ENCODE assay signal across 14 cellular contexts in genomic region chr3:64563776-64564175, GRCh38.
DNase-seq lines count a peak whose midpoint lies in the region; ATAC-seq and TF ChIP-seq lines count a peak whose summit lies in the region.
"Had no signal": no experiment of that assay in that cellular context is flagged by ENCODE, and none has a peak within 500 bp of the region (broad histone marks: within the 10 kb centered on the region; RNA-seq: fewer than 3 reads in every experiment).

No MANE protein-coding gene starts in this region.

- H3K9me3 ChIP-seq in ovary = no peaks in the 10 kb centered on the region
- H3K9me3 ChIP-seq in uterus = no peaks in the 10 kb centered on the region
- H3K9me3 ChIP-seq: BE2C had no signal

- TF ChIP-seq POLR2A in ovary (IDR thresholded peaks at IDR 0.05) (no peak), uterus (IDR thresholded peaks at IDR 0.05) (no peak)

- H3K27me3 ChIP-seq in ovary = no peaks in the 10 kb centered on the region
- H3K27me3 ChIP-seq in uterus = no peaks in the 10 kb centered on the region
- H3K27me3 ChIP-seq: BE2C had no signal

- DNase-seq in coronary artery (ENCODE audit: low spot score) (no peak), left kidney (ENCODE audit: low read depth, low spot score) (peak; percentile 75), ovary (no peak), uterus (no peak)
- DNase-seq in stimulated activated CD4-positive, alpha-beta T cell treated with anti-CD3 and anti-CD28 coated beads, Interleukin-2, amount 100 ng/mL, for 48 hours = no peak
- DNase-seq: BE2C, EL, NCI-H1417, NCI-H1694 treated with DMSO at 0.1 percent for 48 hours, NCI-H446, NCI-H526 treated with DMSO at 0.1 percent for 48 hours, OCI-M1 had no signal

- H3K27ac ChIP-seq in coronary artery (no peak overlapping the region), ovary (peak overlapping the region in 1 of 2 donors; percentile 68), uterus (peak overlapping the region; percentile 79 to 83)

- TF ChIP-seq EP300 in ovary (IDR thresholded peaks at IDR 0.05) = no peak

- intact Hi-C loops in ovary (cut with DNase I) = no loop called here
- intact Hi-C loops in uterus (cut with DNase I; ENCODE audit: low total_unique reads) = no loop called here

- H3K4me1 ChIP-seq in ovary (ENCODE audit: insufficient read depth) = peaks cover 3% of the 10 kb centered on the region
- no peaks in the 10 kb centered on the region for H3K4me1 ChIP-seq in uterus

- H3K4me3 ChIP-seq in coronary artery (peak overlapping the region; percentile 45), ovary (peak overlapping the region; percentile 13), uterus (peak overlapping the region in 1 of 2 donors; percentile 3)

- 3 to 7% (median 6%) methylated on average over 3 of the region's 3 CpGs for WGBS in ovary, 3 donors

- ATAC-seq in HG03460 (IDR thresholded peaks at IDR 0.05; ENCODE audit: unreplicated experiment) (no peak), GM19452 (IDR thresholded peaks at IDR 0.05; ENCODE audit: unreplicated experiment) (no peak)

- TF ChIP-seq CTCF in coronary artery (IDR thresholded peaks at IDR 0.05) (no peak), ovary (IDR thresholded peaks at IDR 0.05) (no peak), uterus (IDR thresholded peaks at IDR 0.05) (no peak)

- H3K36me3 ChIP-seq in ovary = no peaks in the 10 kb centered on the region
- no peaks in the 10 kb centered on the region for H3K36me3 ChIP-seq in uterus

Comparison
In these comparisons a context has a peak if more than half of its experiments do, and no peak if none do; other contexts are left out.
1. H3K27ac ChIP-seq: peak in uterus (2 of 2); none in coronary artery (0 of 2).